ENCODE assay signal across 20 cellular contexts in the genomic region with DNA sequence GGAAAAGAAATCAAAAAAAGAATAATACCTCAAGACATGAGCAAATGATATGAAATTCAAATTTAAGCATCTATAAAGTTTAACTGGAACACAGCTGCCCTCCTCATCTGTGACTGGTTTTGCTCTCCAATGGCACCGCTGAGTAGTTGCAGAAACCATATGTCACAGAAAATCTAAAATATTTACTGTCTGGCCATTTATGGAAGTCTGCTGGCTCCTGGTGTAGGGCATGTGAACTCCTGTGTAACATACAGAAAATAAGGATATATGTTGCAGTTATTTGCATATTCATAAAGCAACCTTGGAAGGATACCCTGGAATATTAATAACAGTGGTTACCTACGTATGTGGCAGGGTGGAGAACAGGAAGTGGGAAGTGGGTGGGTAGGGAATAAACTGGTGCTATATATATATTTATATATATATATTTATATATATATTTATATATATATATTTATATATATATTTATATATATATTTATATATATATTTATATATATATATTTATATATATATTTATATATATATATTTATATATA. TPM values are rescaled to one million over a fixed set of nuclear protein-coding genes. Genes with fewer than 3 reads are reported as not detected.
DNase-seq lines count a peak whose midpoint lies in the region; ATAC-seq and TF ChIP-seq lines count a peak whose summit lies in the region.
"Had no signal": no experiment of that assay in that cellular context is flagged by ENCODE, and none has a peak within 500 bp of the region (broad histone marks: within the 10 kb centered on the region; RNA-seq: fewer than 3 reads in every experiment).

No MANE protein-coding gene starts in this region.

- H3K9me3 ChIP-seq in adipocyte (ENCODE audit: control insufficient read depth, low read length) (no peaks in the 10 kb centered on the region), upper lobe of right lung (no peaks in the 10 kb centered on the region)

- H3K36me3 ChIP-seq in adipocyte (ENCODE audit: control insufficient read depth, insufficient read depth, low read length, severe bottlenecking) (no peaks in the 10 kb centered on the region), upper lobe of right lung (no peaks in the 10 kb centered on the region)

- POLR2A ChIA-PET in activated CD4-positive, alpha-beta memory T cell treated with anti-CD3 and anti-CD28 coated beads for 36 hours (lab: Charles Lee): no interaction called here

- ATAC-seq in upper lobe of right lung: no peak
- ATAC-seq: esophagus mucosa; naive thymus-derived CD4-positive, alpha-beta T cell had no signal

- H3K9me3 Mint-ChIP-seq in activated CD4-positive, alpha-beta memory T cell treated with anti-CD3 and anti-CD28 coated beads for 36 hours: no peaks in the 10 kb centered on the region
- H3K9me3 Mint-ChIP-seq: activated B cell treated with CpG ODN at 0.5 μM for 24 hours; activated naive CD8-positive, alpha-beta T cell treated with anti-CD3 and anti-CD28 coated beads for 36 hours; activated T-cell treated with anti-CD3 and anti-CD28 coated beads, Interleukin-2, amount 50 U/mL, for 72 hours; CD14-positive monocyte; naive thymus-derived CD4-positive, alpha-beta T cell had no signal

- CTCF ChIA-PET in activated CD4-positive, alpha-beta memory T cell treated with anti-CD3 and anti-CD28 coated beads for 36 hours (lab: Charles Lee): no interaction called here

- peak; percentile 65 for DNase-seq in NCI-H510A treated with DMSO at 0.1 percent for 48 hours (lab: John Stamatoyannopoulos, UW)
- DNase-seq in NCI-H510A (lab: John Stamatoyannopoulos, UW): no peak
- no peak for DNase-seq in adipocyte (ENCODE audit: low read depth)
- DNase-seq in left kidney (ENCODE audit: low read depth, low spot score): peak; percentile 20
- DNase-seq in upper lobe of right lung: no peak
- no peak for DNase-seq in SIG-M5 treated with dmso at 0.1 percent for 504 hours (lab: John Stamatoyannopoulos, UW; ENCODE audit: unreplicated experiment)
- no peak for DNase-seq in NCI-H1092 treated with DMSO at 0.1 percent for 48 hours (lab: John Stamatoyannopoulos, UW)
- no peak for DNase-seq in activated CD4-positive, alpha-beta memory T cell treated with anti-CD3 and anti-CD28 coated beads for 36 hours
- DNase-seq: activated B cell treated with CpG ODN at 0.5 μM for 24 hours; activated CD8-positive, alpha-beta memory T cell treated with anti-CD3 and anti-CD28 coated beads for 24 hours; activated naive CD8-positive, alpha-beta T cell treated with anti-CD3 and anti-CD28 coated beads for 36 hours; activated T-cell treated with anti-CD3 and anti-CD28 coated beads, Interleukin-2, amount 50 U/mL, for 72 hours; dorsolateral prefrontal cortex; naive thymus-derived CD4-positive, alpha-beta T cell; NCI-H1436 treated with DMSO at 0.1 percent for 48 hours; SIG-M5; small intestine; stimulated activated CD4-positive, alpha-beta T cell treated with anti-CD3 and anti-CD28 coated beads, Interleukin-4, amount 100 ng/mL, for 24 hours had no signal

- no peaks in the 10 kb centered on the region for H3K27me3 ChIP-seq in adipocyte (replicated peaks; ENCODE audit: control insufficient read depth, insufficient read depth, low read length)
- no peaks in the 10 kb centered on the region for H3K27me3 ChIP-seq in upper lobe of right lung
- H3K27me3 ChIP-seq: dorsolateral prefrontal cortex had no signal

- no peak for TF ChIP-seq CTCF in upper lobe of right lung (IDR thresholded peaks at IDR 0.05)

- H3K36me3 Mint-ChIP-seq in activated CD4-positive, alpha-beta memory T cell treated with anti-CD3 and anti-CD28 coated beads for 36 hours: no peaks in the 10 kb centered on the region
- H3K36me3 Mint-ChIP-seq: activated naive CD8-positive, alpha-beta T cell treated with anti-CD3 and anti-CD28 coated beads for 36 hours; CD14-positive monocyte; naive thymus-derived CD4-positive, alpha-beta T cell had no signal

- H3K27ac Mint-ChIP-seq in activated CD4-positive, alpha-beta memory T cell treated with anti-CD3 and anti-CD28 coated beads for 36 hours: no peak overlapping the region
- H3K27ac Mint-ChIP-seq: activated B cell treated with CpG ODN at 0.5 μM for 24 hours; activated naive CD8-positive, alpha-beta T cell treated with anti-CD3 and anti-CD28 coated beads for 36 hours; activated T-cell treated with anti-CD3 and anti-CD28 coated beads, Interleukin-2, amount 50 U/mL, for 72 hours; naive thymus-derived CD4-positive, alpha-beta T cell had no signal

- H3K4me3 Mint-ChIP-seq in activated CD4-positive, alpha-beta memory T cell treated with anti-CD3 and anti-CD28 coated beads for 36 hours: no peak overlapping the region
- H3K4me3 Mint-ChIP-seq: activated B cell treated with CpG ODN at 0.5 μM for 24 hours; activated naive CD8-positive, alpha-beta T cell treated with anti-CD3 and anti-CD28 coated beads for 36 hours; activated T-cell treated with anti-CD3 and anti-CD28 coated beads, Interleukin-2, amount 50 U/mL, for 72 hours; CD14-positive monocyte; naive thymus-derived CD4-positive, alpha-beta T cell had no signal

- no peaks in the 10 kb centered on the region for H3K4me1 Mint-ChIP-seq in activated CD4-positive, alpha-beta memory T cell treated with anti-CD3 and anti-CD28 coated beads for 36 hours (ENCODE audit: low read depth)
- H3K4me1 Mint-ChIP-seq: activated B cell treated with CpG ODN at 0.5 μM for 24 hours; activated naive CD8-positive, alpha-beta T cell treated with anti-CD3 and anti-CD28 coated beads for 36 hours; naive thymus-derived CD4-positive, alpha-beta T cell had no signal

- H3K9ac ChIP-seq in adipocyte (ENCODE audit: low read length): peak overlapping the region; percentile 54

- intact Hi-C loops in upper lobe of right lung (cut with DNase I): no loop called here
- intact Hi-C loops in activated CD4-positive, alpha-beta memory T cell treated with anti-CD3 and anti-CD28 coated beads for 36 hours (cut with micrococcal nuclease): no loop called here

- H3K4me1 ChIP-seq in adipocyte (ENCODE audit: control insufficient read depth, insufficient read depth, low read length): peaks cover 62% of the 10 kb centered on the region
- peaks cover 15% of the 10 kb centered on the region for H3K4me1 ChIP-seq in upper lobe of right lung

- no peaks in the 10 kb centered on the region for H3K27me3 Mint-ChIP-seq in activated CD4-positive, alpha-beta memory T cell treated with anti-CD3 and anti-CD28 coated beads for 36 hours
- H3K27me3 Mint-ChIP-seq: activated B cell treated with CpG ODN at 0.5 μM for 24 hours; activated naive CD8-positive, alpha-beta T cell treated with anti-CD3 and anti-CD28 coated beads for 36 hours had no signal

- H3K4me3 ChIP-seq in adipocyte (ENCODE audit: low read length) (peak overlapping the region; percentile 45), upper lobe of right lung (peak overlapping the region; percentile 10)
- H3K4me3 ChIP-seq: dorsolateral prefrontal cortex had no signal

- peak overlapping the region; percentile 48 for H3K27ac ChIP-seq in upper lobe of right lung

RNA-seq across cellular contexts. Expression of a gene that starts 48.3 kb away (rescaled TPM):
- 117 TPM for total RNA-seq in upper lobe of right lung
- under 1 TPM; 0.10 to 0.31 TPM for total RNA-seq in activated CD4-positive, alpha-beta memory T cell treated with anti-CD3 and anti-CD28 coated beads for 36 hours

Comparison
In these comparisons a context has a peak if more than half of its experiments do, and no peak if none do; other contexts are left out.
1. DNase-seq: peak in NCI-H510A treated with DMSO at 0.1 percent for 48 hours (single experiment) and left kidney (single experiment); none in NCI-H510A (single experiment), adipocyte (single experiment), upper lobe of right lung (single experiment), SIG-M5 treated with dmso at 0.1 percent for 504 hours (single experiment), NCI-H1092 treated with DMSO at 0.1 percent for 48 hours (single experiment) and activated CD4-positive, alpha-beta memory T cell treated with anti-CD3 and anti-CD28 coated beads for 36 hours (single experiment).
2. RNA of a gene that starts 48.3 kb away (total RNA-seq): 117 TPM in upper lobe of right lung (single experiment); 0.10 to 0.31 TPM in activated CD4-positive, alpha-beta memory T cell treated with anti-CD3 and anti-CD28 coated beads for 36 hours; every median in the first group is over 10 times any median in the second.